In the genomic region with DNA sequence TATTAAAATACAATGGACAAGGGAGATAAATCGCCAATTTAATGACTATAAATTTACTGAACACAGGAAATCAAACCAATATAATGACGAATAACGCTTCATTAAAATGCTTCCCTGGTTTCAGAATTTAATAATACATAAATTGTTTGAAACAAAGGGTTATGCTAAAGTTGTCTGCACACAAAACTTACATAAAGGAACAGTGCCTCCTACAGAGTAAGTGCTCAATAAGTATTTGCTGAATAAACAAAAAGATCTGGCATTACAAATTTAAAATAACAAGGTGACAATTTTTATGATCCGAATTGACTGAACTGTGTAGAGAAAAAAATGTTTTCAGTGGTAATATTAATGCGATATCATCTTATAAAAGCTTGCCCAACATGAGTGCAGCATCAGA, we compare ENCODE assay signal across 8 cellular contexts.
A peak's percentile ranks its signal among the peaks of the same experiment; 100 is the strongest.
DNase-seq lines count a peak whose midpoint lies in the region; ATAC-seq and TF ChIP-seq lines count a peak whose summit lies in the region.

No MANE protein-coding gene starts in this region.

- peaks cover 7 to 41% (median 24%) of the 10 kb centered on the region in 4 donors for H3K4me1 Mint-ChIP-seq in naive thymus-derived CD8-positive, alpha-beta T cell

- H3K4me3 ChIP-seq in MM.1S (ENCODE audit: low read length) (peak overlapping the region; percentile 97), choroid plexus epithelial cell (ENCODE audit: low read depth, low read length) (peak overlapping the region; percentile 89)

- H3K4me2 ChIP-seq in MM.1S (ENCODE audit: low read depth, low read length) = peak overlapping the region; percentile 87

- H3K9me3 ChIP-seq in MM.1S (replicated peaks; ENCODE audit: insufficient read depth, low read length) = no peaks in the 10 kb centered on the region

- no peaks in the 10 kb centered on the region for H3K36me3 ChIP-seq in MM.1S (replicated peaks; ENCODE audit: insufficient read depth, low read length)

- peaks cover 33% of the 10 kb centered on the region for H3F3A ChIP-seq in MM.1S (ENCODE audit: insufficient read depth, low read length)

- H3K9ac ChIP-seq in MM.1S (ENCODE audit: low read length) = peak overlapping the region; percentile 62; the same call in 1 of the 2 replicates

- no peaks in the 10 kb centered on the region for H3K9me3 Mint-ChIP-seq in naive thymus-derived CD8-positive, alpha-beta T cell

- peaks cover 0 to under 1% (median 0%) of the 10 kb centered on the region in 3 donors for H3K36me3 Mint-ChIP-seq in naive thymus-derived CD8-positive, alpha-beta T cell

- H3K4me1 ChIP-seq in MM.1S (ENCODE audit: low read length) = peaks cover 13% of the 10 kb centered on the region; the same call in 1 of the 2 replicates

- H3K9me2 ChIP-seq in MM.1S (replicated peaks; ENCODE audit: insufficient read depth, low read length) = no peaks in the 10 kb centered on the region

- peak overlapping the region; percentile 91 to 99 (median 96) for H3K27ac Mint-ChIP-seq in naive thymus-derived CD8-positive, alpha-beta T cell

- peaks cover 37% of the 10 kb centered on the region for H3K79me2 ChIP-seq in MM.1S (ENCODE audit: low read length)

- TF ChIP-seq CTCF in MM.1S (IDR thresholded peaks at IDR 0.05; ENCODE audit: low read length) (peak; percentile 35), choroid plexus epithelial cell (conservative IDR thresholded peaks at IDR 0.05; ENCODE audit: low read depth, low read length) (peak; percentile 36)

- H3K27me3 ChIP-seq in MM.1S (replicated peaks; ENCODE audit: insufficient read depth, low read length) = no peaks in the 10 kb centered on the region

- H3K4me3 Mint-ChIP-seq in naive thymus-derived CD8-positive, alpha-beta T cell = peak overlapping the region; percentile 81 to 99 (median 97)

- ATAC-seq in naive thymus-derived CD8-positive, alpha-beta T cell = no peak
- no peak for ATAC-seq in GM18870 (IDR thresholded peaks at IDR 0.05; ENCODE audit: unreplicated experiment)

- no peaks in the 10 kb centered on the region for H3K27me3 Mint-ChIP-seq in naive thymus-derived CD8-positive, alpha-beta T cell

- peaks cover 11% of the 10 kb centered on the region; the same call in 1 of the 2 replicates for H4K20me1 ChIP-seq in MM.1S (ENCODE audit: insufficient read depth, low read length)

- peak overlapping the region; percentile 90; the same call in 1 of the 2 replicates for H3K27ac ChIP-seq in MM.1S (ENCODE audit: low read length)

- POLR2A ChIA-PET in naive thymus-derived CD8-positive, alpha-beta T cell (lab: Charles Lee) = interaction anchor here (1.5 to 4.6 kb wide), 5 partner anchors 54 to 368 kb away, joined by 3 to 41 read pairs (median 11); a partner anchor contains a TSS

- peak overlapping the region; percentile 82; the same call in 1 of the 2 replicates for H2AFZ ChIP-seq in MM.1S (ENCODE audit: low read length)

- DNase-seq in ELR (ENCODE audit: low read depth) = peak; percentile 46
- DNase-seq in MM.1S = peak; percentile 39
- DNase-seq in choroid plexus epithelial cell (ENCODE audit: low read depth) = peak; percentile 48
- DNase-seq in naive thymus-derived CD8-positive, alpha-beta T cell = peak in 3 of 10 donors; percentile 2 to 21 (median 13)
- no peak for DNase-seq in stimulated activated CD4-positive, alpha-beta T cell treated with anti-CD3 and anti-CD28 coated beads, Interleukin-4, amount 100 ng/mL, for 1 hour
- DNase-seq in GM19238 (ENCODE audit: insufficient read length, low spot score) = no peak
- no peak for DNase-seq in activated CD4-positive, alpha-beta T cell treated with anti-CD3 and anti-CD28 coated beads for 48 hours

Comparison
In these comparisons a context has a peak if more than half of its experiments do, and no peak if none do; other contexts are left out.
1. DNase-seq: peak in ELR (single experiment), MM.1S (single experiment) and choroid plexus epithelial cell (single experiment); none in stimulated activated CD4-positive, alpha-beta T cell treated with anti-CD3 and anti-CD28 coated beads, Interleukin-4, amount 100 ng/mL, for 1 hour (single experiment), GM19238 (single experiment) and activated CD4-positive, alpha-beta T cell treated with anti-CD3 and anti-CD28 coated beads for 48 hours (single experiment).